1 cellular context compared by ENCODE assay signal in genomic region chr12:26298785-26299621, GRCh38.
A peak's percentile ranks its signal among the peaks of the same experiment; 100 is the strongest.
TF ChIP-seq lines count a peak whose summit lies in the region.

No MANE protein-coding gene starts in this region.

TF ChIP-seq in GM12878, 131 proteins besides CTCF, POLR2A, EP300 and RAD21 (continued from another document and continues in another):
- no peak for TF ChIP-seq E2F8 (IDR thresholded peaks at IDR 0.05; ENCODE audit: low read depth, partially characterized antibody)
- TF ChIP-seq EED (IDR thresholded peaks at IDR 0.05; ENCODE audit: low read depth), result peak; percentile 74
- peak; percentile 68; the same call in 1 of the 2 replicates for TF ChIP-seq PML (IDR thresholded peaks at IDR 0.05; ENCODE audit: low read length)
- TF ChIP-seq RAD51 (IDR thresholded peaks at IDR 0.05), result peak; percentile 53
- no peak for TF ChIP-seq SMARCA5 (IDR thresholded peaks at IDR 0.05)
- TF ChIP-seq ATF3 (IDR thresholded peaks at IDR 0.05; ENCODE audit: borderline replicate concordance, extremely low read depth, low read depth, low read length), result no peak
- TF ChIP-seq HSF1 (IDR thresholded peaks at IDR 0.05; ENCODE audit: low read depth, low read length), result no peak
- no peak for TF ChIP-seq RBBP5 (conservative IDR thresholded peaks at IDR 0.05)
- no peak for TF ChIP-seq HDAC6 (IDR thresholded peaks at IDR 0.05; ENCODE audit: unreplicated experiment)
- no peak for TF ChIP-seq IRF3 (IDR thresholded peaks at IDR 0.05)
- no peak for TF ChIP-seq MYB (IDR thresholded peaks at IDR 0.05; ENCODE audit: borderline replicate concordance, low read depth, low read length)
- TF ChIP-seq RELA (IDR thresholded peaks at IDR 0.05; ENCODE audit: borderline replicate concordance, partially characterized antibody), result no peak
- peak; percentile 82; the same call in 1 of the 2 replicates for TF ChIP-seq BMI1 (IDR thresholded peaks at IDR 0.05; ENCODE audit: borderline replicate concordance)
- TF ChIP-seq SUZ12 (IDR thresholded peaks at IDR 0.05; ENCODE audit: unreplicated experiment), result no peak
- TF ChIP-seq FOXM1 (IDR thresholded peaks at IDR 0.05; ENCODE audit: low read depth, low read length), result peak; percentile 90
- TF ChIP-seq HCFC1 (IDR thresholded peaks at IDR 0.05; ENCODE audit: low read length), result no peak
- peak; percentile 96 for TF ChIP-seq IRF4 (IDR thresholded peaks at IDR 0.05; ENCODE audit: low read depth, low read length)
- TF ChIP-seq SUPT20H (IDR thresholded peaks at IDR 0.05; ENCODE audit: borderline replicate concordance, control insufficient read depth, low read depth, low read length), result no peak
- no peak for TF ChIP-seq IRF5 (IDR thresholded peaks at IDR 0.05; ENCODE audit: borderline replicate concordance)
- peak; percentile 65; the same call in 1 of the 2 replicates for TF ChIP-seq GABPA (IDR thresholded peaks at IDR 0.05; ENCODE audit: low read depth)
- TF ChIP-seq ATF2 (IDR thresholded peaks at IDR 0.05; ENCODE audit: low read length), result peak; percentile 98
- peak; percentile 95 for TF ChIP-seq TBL1XR1 (IDR thresholded peaks at IDR 0.05; ENCODE audit: low read depth, low read length)
- no peak for TF ChIP-seq FOS (IDR thresholded peaks at IDR 0.05; ENCODE audit: borderline replicate concordance, extremely low read depth, insufficient read length)
- TF ChIP-seq ZBED1 (IDR thresholded peaks at IDR 0.05; ENCODE audit: borderline replicate concordance), result 0 out of 2 replicates have a peak, but pooled peaks have one; percentile 66
- no peak for TF ChIP-seq CBX3 (IDR thresholded peaks at IDR 0.05; ENCODE audit: borderline replicate concordance, low read depth)
- no peak; the same call in 1 of the 2 replicates for TF ChIP-seq E2F4 (IDR thresholded peaks at IDR 0.05; ENCODE audit: low read depth, low read length)
- TF ChIP-seq MTA3 (IDR thresholded peaks at IDR 0.05; ENCODE audit: borderline replicate concordance, low read length), result peak; percentile 74; the same call in 1 of the 2 replicates
- TF ChIP-seq TCF7 (IDR thresholded peaks at IDR 0.05; ENCODE audit: borderline replicate concordance), result no peak
- TF ChIP-seq HDAC2 (IDR thresholded peaks at IDR 0.05), result no peak
- TF ChIP-seq BCL11A (IDR thresholded peaks at IDR 0.05; ENCODE audit: low read depth, low read length), result peak; percentile 98
- no peak for TF ChIP-seq ZNF687 (IDR thresholded peaks at IDR 0.05)
- no peak for TF ChIP-seq E4F1 (IDR thresholded peaks at IDR 0.05; ENCODE audit: borderline replicate concordance, partially characterized antibody)
- peak; percentile 93 to 95 for TF ChIP-seq IKZF2 (IDR thresholded peaks at IDR 0.05)
- no peak for TF ChIP-seq RFX5 (IDR thresholded peaks at IDR 0.05; ENCODE audit: low read depth, low read length)
- peak; percentile 96; the same call in 1 of the 2 replicates for TF ChIP-seq BACH1 (IDR thresholded peaks at IDR 0.05; ENCODE audit: borderline replicate concordance)
- TF ChIP-seq SP1 (IDR thresholded peaks at IDR 0.05; ENCODE audit: low read depth, low read length), result peak; percentile 55
- no peak for TF ChIP-seq NR2C1 (IDR thresholded peaks at IDR 0.05)
- TF ChIP-seq NFYA (IDR thresholded peaks at IDR 0.05; ENCODE audit: borderline replicate concordance, low read depth, low read length), result no peak
- peak; percentile 76; the same call in 1 of the 2 replicates for TF ChIP-seq CHD2 (IDR thresholded peaks at IDR 0.05; ENCODE audit: borderline replicate concordance, low read depth, low read length)
- no peak for TF ChIP-seq ELK1 (IDR thresholded peaks at IDR 0.05; ENCODE audit: low read depth, low read length)
- TF ChIP-seq SMC3 (IDR thresholded peaks at IDR 0.05; ENCODE audit: borderline replicate concordance, low read length), result peak; percentile 4; the same call in 1 of the 2 replicates
- TF ChIP-seq ZZZ3 (IDR thresholded peaks at IDR 0.05; ENCODE audit: control insufficient read depth, insufficient read length, low read depth), result no peak
- peak; percentile 88 for TF ChIP-seq RELB (IDR thresholded peaks at IDR 0.05; ENCODE audit: low read depth)
